ENCODE assay signal across 27 cellular contexts in the genomic region with DNA sequence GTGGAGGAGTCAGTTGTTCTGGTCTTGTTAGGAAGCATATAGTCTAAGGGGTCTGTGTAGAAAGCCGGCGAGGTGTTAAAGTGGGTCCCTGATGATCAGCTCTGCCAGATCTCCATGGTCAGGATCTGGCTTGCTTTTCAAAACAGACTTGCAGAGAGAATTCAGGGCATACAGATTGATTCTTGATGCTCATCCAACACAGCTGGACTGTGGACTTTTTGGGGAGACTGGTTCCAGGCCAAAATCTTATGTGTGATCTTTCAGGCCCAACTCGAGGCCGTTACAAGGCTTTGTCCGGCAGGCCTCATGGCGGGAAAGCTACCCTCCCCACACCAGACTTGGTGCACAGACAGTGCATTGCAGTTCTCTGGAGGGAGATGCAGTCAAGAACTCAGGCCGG.
"Had no signal": no experiment of that assay in that cellular context is flagged by ENCODE, and none has a peak within 500 bp of the region (broad histone marks: within the 10 kb centered on the region; RNA-seq: fewer than 3 reads in every experiment).

No MANE protein-coding gene starts in this region.

- DNase-seq: stimulated activated CD4-positive, alpha-beta T cell treated with anti-CD3 and anti-CD28 coated beads, Interleukin-2, amount 100 ng/mL, for 48 hours; stimulated activated CD4-positive, alpha-beta T cell treated with anti-CD3 and anti-CD28 coated beads, Interleukin-4, amount 100 ng/mL, for 1 hour; stimulated activated CD4-positive, alpha-beta T cell treated with anti-CD3 and anti-CD28 coated beads, Interleukin-4, amount 100 ng/mL, for 24 hours; stimulated activated CD4-positive, alpha-beta T cell treated with anti-CD3 and anti-CD28 coated beads, Interleukin-4, amount 100 ng/mL, for 4 hours; stimulated activated CD8-positive, alpha-beta memory T cell treated with anti-CD3 and anti-CD28 coated beads, Interleukin-4, amount 100 ng/mL, for 48 hours; stimulated activated naive B cell treated with anti-CD40 and anti-IgM and Interleukin-4, amounts not matched to agents 10 μg/mL and 1 μg/mL and 100 μg/mL, for 72 hours; stimulated activated naive CD4-positive, alpha-beta T cell; stimulated activated naive CD4-positive, alpha-beta T cell treated with Interleukin-2 at 50 U/mL for 16 hours; stimulated activated naive CD8-positive, alpha-beta T cell treated with anti-CD3 and anti-CD28 coated beads, Interleukin-15, amount 100 ng/mL, for 72 hours; stimulated activated naive CD8-positive, alpha-beta T cell treated with anti-CD3 and anti-CD28 coated beads, Interleukin-15, Interleukin-2, amounts not matched to agents 100 U/mL and 50 U/mL, for 24 hours; stomach; substantia nigra; testis; thyroid gland; tibial artery; transverse colon; trophoblast cell; upper lobe of left lung; upper lobe of right lung; uterus had no signal

- H3K36me3 ChIP-seq: stomach, suprapubic skin, thoracic aorta, thyroid gland, tibial artery, tibial nerve, transverse colon, upper lobe of left lung, upper lobe of right lung, uterus, vagina had no signal

- H3K4me1 ChIP-seq: stomach, thyroid gland, tibial artery, tibial nerve, upper lobe of right lung, uterus, vagina had no signal

- FAIRE-seq: urothelium cell line had no signal

- H3K4me3 ChIP-seq: stomach, suprapubic skin, testis, thoracic aorta, thyroid gland, tibial artery, tibial nerve, transverse colon, upper lobe of left lung, upper lobe of right lung, uterus, vagina had no signal

- H3K27ac ChIP-seq: stomach, suprapubic skin, testis, thoracic aorta, thyroid gland, tibial artery, tibial nerve, transverse colon, upper lobe of left lung, upper lobe of right lung, uterus, vagina had no signal

- H3K27me3 ChIP-seq: stomach, suprapubic skin, testis, thyroid gland, tibial artery, tibial nerve, transverse colon, upper lobe of left lung, upper lobe of right lung, uterus, vagina had no signal

- ATAC-seq: stimulated activated effector memory CD8-positive, alpha-beta T cell treated with anti-CD3 and anti-CD28 coated beads, Interleukin-12 subunit alpha, Interleukin-12 subunit beta, amount 100 ng/mL, for 72 hours; stimulated activated memory B cell treated with anti-CD40 and anti-IgM and Interleukin-4, amounts not matched to agents 10 μg/mL and 1 μg/mL and 100 μg/mL, for 72 hours; stimulated activated naive B cell treated with anti-CD40 and anti-IgM and Interleukin-4, amounts not matched to agents 10 μg/mL and 1 μg/mL and 100 μg/mL, for 72 hours; stimulated activated naive CD8-positive, alpha-beta T cell treated with anti-CD3 and anti-CD28 coated beads, Interleukin-15, amount 100 ng/mL, for 72 hours; stimulated activated naive CD8-positive, alpha-beta T cell treated with anti-CD3 and anti-CD28 coated beads, Interleukin-15, Interleukin-2, amounts not matched to agents 100 U/mL and 50 U/mL, for 24 hours; upper lobe of right lung had no signal

- H3K9me3 ChIP-seq: suprapubic skin, testis, thoracic aorta, thyroid gland, tibial artery, tibial nerve, transverse colon, upper lobe of left lung, upper lobe of right lung, uterus, vagina had no signal
